ENCODE assay signal across 8 cellular contexts in genomic region chr22:49724893-49725489, GRCh38.
A peak's percentile ranks its signal among the peaks of the same experiment; 100 is the strongest.
DNase-seq lines count a peak whose midpoint lies in the region; ATAC-seq, FAIRE-seq and TF ChIP-seq lines count a peak whose summit lies in the region.

No MANE protein-coding gene starts in this region.

- H3K4me2 ChIP-seq in PC-3 (ENCODE audit: low read length): peak overlapping the region; percentile 73

- no peaks in the 10 kb centered on the region for H3K36me3 Mint-ChIP-seq in activated T-helper 1 cell treated with anti-CD3 and anti-CD28 coated beads, Interleukin-12 subunit alpha, Interleukin-12 subunit beta, Interleukin-2, Interleukin-4 antibody, amounts not matched to agents 30 ng/mL and 10 ng/mL and 1 ng/mL, durations not matched to agents 14 hours and 24 hours and 36 hours (ENCODE audit: low read depth)

- 0 out of 2 replicates have a peak overlapping the region, but pooled peaks have one; percentile 48 for H2AFZ ChIP-seq in PC-3 (ENCODE audit: low read length)

- no TSS peak for BruUV-seq in PC-3 (replicated peaks; lab: Mats Ljungman, UMichigan)

- H3K27ac ChIP-seq in PC-3 (ENCODE audit: low read length) (no peak overlapping the region), foreskin keratinocyte (no peak overlapping the region), pancreas (no peak overlapping the region), thymus (ENCODE audit: low read depth) (no peak overlapping the region)

- no peaks in the 10 kb centered on the region for H3K9me3 Mint-ChIP-seq in activated T-helper 1 cell treated with anti-CD3 and anti-CD28 coated beads, Interleukin-12 subunit alpha, Interleukin-12 subunit beta, Interleukin-2, Interleukin-4 antibody, amounts not matched to agents 30 ng/mL and 10 ng/mL and 1 ng/mL, durations not matched to agents 14 hours and 24 hours and 36 hours

- CTCF ChIA-PET in PC-3 (lab: Charles Lee): no interaction called here

- in situ Hi-C loops in Caki2 (cut with HindIII; ENCODE audit: low pct_unique_long_range_greater_than_20kb, low sequenced_read_pairs): no loop called here

- POLR2A ChIA-PET in PC-3 (lab: Charles Lee; ENCODE audit: unreplicated experiment): no interaction called here

- TF ChIP-seq CTCF in PC-3 (conservative IDR thresholded peaks at IDR 0.05; ENCODE audit: low read depth, low read length) (peak; percentile 61), foreskin keratinocyte (conservative IDR thresholded peaks at IDR 0.05) (peak; percentile 67), pancreas (IDR thresholded peaks at IDR 0.05) (peak in 3 of 4 donors; percentile 16 to 42 (median 25))

- WGBS in pancreas, 2 donors: 12 to 15% methylated on average over 38 to 41 of the region's 41 CpGs
- 21% methylated on average over 41 of the region's 41 CpGs for WGBS in thymus

- H3K4me3 ChIP-seq in PC-3 (ENCODE audit: low read length) (peak overlapping the region; percentile 52), pancreas (peak overlapping the region in 1 of 4 donors; percentile 21), thymus (ENCODE audit: low read length) (peak overlapping the region; percentile 40)

- H3K27me3 Mint-ChIP-seq in activated T-helper 1 cell treated with anti-CD3 and anti-CD28 coated beads, Interleukin-12 subunit alpha, Interleukin-12 subunit beta, Interleukin-2, Interleukin-4 antibody, amounts not matched to agents 30 ng/mL and 10 ng/mL and 1 ng/mL, durations not matched to agents 14 hours and 24 hours and 36 hours (ENCODE audit: insufficient read depth): peaks cover 13% of the 10 kb centered on the region

- no peaks in the 10 kb centered on the region for H3K36me3 ChIP-seq in PC-3 (ENCODE audit: low read depth, low read length)
- no peaks in the 10 kb centered on the region for H3K36me3 ChIP-seq in pancreas
- no peaks in the 10 kb centered on the region for H3K36me3 ChIP-seq in thymus (ENCODE audit: control insufficient read depth, insufficient read depth)

- H3F3A ChIP-seq in PC-3 (ENCODE audit: low read length, unreplicated experiment): no peaks in the 10 kb centered on the region

- no peak for FAIRE-seq in pancreas (lab: Jason Lieb, UNC)

- H3K4me3 Mint-ChIP-seq in activated T-helper 1 cell treated with anti-CD3 and anti-CD28 coated beads, Interleukin-12 subunit alpha, Interleukin-12 subunit beta, Interleukin-2, Interleukin-4 antibody, amounts not matched to agents 30 ng/mL and 10 ng/mL and 1 ng/mL, durations not matched to agents 14 hours and 24 hours and 36 hours: peak overlapping the region; percentile 56

- intact Hi-C loops in PC-3 (cut with micrococcal nuclease): no loop called here
- intact Hi-C loops in activated T-helper 1 cell treated with anti-CD3 and anti-CD28 coated beads, Interleukin-12 subunit alpha, Interleukin-12 subunit beta, Interleukin-2, Interleukin-4 antibody, amounts not matched to agents 30 ng/mL and 10 ng/mL and 1 ng/mL, durations not matched to agents 14 hours and 24 hours and 36 hours (cut with micrococcal nuclease): loop anchor here (1.0 kb wide), 1 partner anchor 420 kb away; no protein-coding TSS in a partner anchor
- intact Hi-C loops in pancreas (cut with DNase I): no loop called here

- ATAC-seq in HG03039 (IDR thresholded peaks at IDR 0.05; ENCODE audit: unreplicated experiment) (peak; percentile 54), PC-3 (peak; percentile 95), foreskin keratinocyte (peak; percentile 60), pancreas (peak; percentile 60 to 93 (median 90))

- H3K79me2 ChIP-seq in PC-3 (ENCODE audit: low read length): no peaks in the 10 kb centered on the region

- H3K9me3 ChIP-seq in PC-3 (ENCODE audit: low read length): no peaks in the 10 kb centered on the region
- H3K9me3 ChIP-seq in pancreas: no peaks in the 10 kb centered on the region
- H3K9me3 ChIP-seq in thymus (ENCODE audit: control insufficient read depth): no peaks in the 10 kb centered on the region

- H3K27me3 ChIP-seq in PC-3 (ENCODE audit: low read length) (peaks cover 70% of the 10 kb centered on the region), foreskin keratinocyte (peaks cover 9% of the 10 kb centered on the region), pancreas (peaks cover 0 to 30% (median 0%) of the 10 kb centered on the region in 4 donors), thymus (ENCODE audit: control insufficient read depth, insufficient read depth) (peaks cover 22% of the 10 kb centered on the region)

- no peak overlapping the region for H3K9ac ChIP-seq in PC-3 (ENCODE audit: low read length)

- no peaks in the 10 kb centered on the region for H3K9me2 ChIP-seq in PC-3 (replicated peaks; ENCODE audit: low read length)

- H4K20me1 ChIP-seq in PC-3 (ENCODE audit: low read length): no peaks in the 10 kb centered on the region

- peak; percentile 25 for DNase-seq in Caki2 (ENCODE audit: low read depth)
- peak; percentile 67 for DNase-seq in PC-3
- peak; percentile 61 for DNase-seq in activated T-helper 1 cell treated with anti-CD3 and anti-CD28 coated beads, Interleukin-12 subunit alpha, Interleukin-12 subunit beta, Interleukin-2, Interleukin-4 antibody, amounts not matched to agents 30 ng/mL and 10 ng/mL and 1 ng/mL, durations not matched to agents 14 hours and 24 hours and 36 hours (ENCODE audit: low spot score)
- peak in 1 of 2 donors; percentile 1 for DNase-seq in foreskin keratinocyte
- peak; percentile 17 to 85 (median 42) for DNase-seq in pancreas
- DNase-seq in OCI-M2 (lab: John Stamatoyannopoulos, UW; ENCODE audit: unreplicated experiment): no peak

- H3K4me1 Mint-ChIP-seq in activated T-helper 1 cell treated with anti-CD3 and anti-CD28 coated beads, Interleukin-12 subunit alpha, Interleukin-12 subunit beta, Interleukin-2, Interleukin-4 antibody, amounts not matched to agents 30 ng/mL and 10 ng/mL and 1 ng/mL, durations not matched to agents 14 hours and 24 hours and 36 hours (ENCODE audit: low read depth): peaks cover 5% of the 10 kb centered on the region

- H3K4me1 ChIP-seq in PC-3 (ENCODE audit: insufficient read depth, low read length) (peaks cover 4% of the 10 kb centered on the region; the same call in 1 of the 2 replicates), foreskin keratinocyte (no peaks in the 10 kb centered on the region), pancreas (no peaks in the 10 kb centered on the region), thymus (ENCODE audit: control insufficient read depth, insufficient read depth, low read length) (peaks cover 4% of the 10 kb centered on the region)

- H3K27ac Mint-ChIP-seq in activated T-helper 1 cell treated with anti-CD3 and anti-CD28 coated beads, Interleukin-12 subunit alpha, Interleukin-12 subunit beta, Interleukin-2, Interleukin-4 antibody, amounts not matched to agents 30 ng/mL and 10 ng/mL and 1 ng/mL, durations not matched to agents 14 hours and 24 hours and 36 hours: no peak overlapping the region
